8 cellular contexts compared by ENCODE assay signal in genomic region chr19:21604351-21604926, GRCh38.
DNase-seq lines count a peak whose midpoint lies in the region; TF ChIP-seq lines count a peak whose summit lies in the region.

No MANE protein-coding gene starts in this region.

- peaks cover 22% of the 10 kb centered on the region for H3K4me1 ChIP-seq in parathyroid adenoma

- no peaks in the 10 kb centered on the region for H3K9me3 ChIP-seq in parathyroid adenoma (ENCODE audit: control insufficient read depth, low read length)

- H3K79me2 ChIP-seq in parathyroid adenoma = no peaks in the 10 kb centered on the region

- peak overlapping the region; percentile 83 for H3K4me2 ChIP-seq in parathyroid adenoma (ENCODE audit: low read length)

- intact Hi-C loops in head of caudate nucleus (cut with DNase I) = no loop called here

- peak overlapping the region; percentile 91 for H2AFZ ChIP-seq in parathyroid adenoma

- H3K9ac ChIP-seq in parathyroid adenoma = no peak overlapping the region

- no peaks in the 10 kb centered on the region for H3K27me3 ChIP-seq in parathyroid adenoma (ENCODE audit: control insufficient read depth, insufficient read depth, low read length)

- TF ChIP-seq CTCF in foreskin fibroblast (IDR thresholded peaks at IDR 0.05; ENCODE audit: low read depth, low read length) (no peak), parathyroid adenoma (IDR thresholded peaks at IDR 0.05) (no peak)

- H3K4me3 ChIP-seq in foreskin fibroblast (ENCODE audit: low read depth in 1 of 2, low read length in 2 of 2) = peak overlapping the region; percentile 43 to 58
- H3K4me3 ChIP-seq in parathyroid adenoma (ENCODE audit: low read depth, low read length) = peak overlapping the region; percentile 50

- peak overlapping the region; percentile 82 for H3K27ac ChIP-seq in parathyroid adenoma

- H3K36me3 ChIP-seq in parathyroid adenoma (ENCODE audit: control insufficient read depth, insufficient read depth, low read length) = no peaks in the 10 kb centered on the region

- DNase-seq in stimulated activated CD4-positive, alpha-beta T cell treated with anti-CD3 and anti-CD28 coated beads, Interleukin-15, amount 100 ng/mL, for 24 hours = peak; percentile 9
- DNase-seq in stimulated activated CD4-positive, alpha-beta T cell treated with anti-CD3 and anti-CD28 coated beads, Interleukin-1b, Interleukin-23, amount 100 ng/mL, for 48 hours = no peak
- DNase-seq in UCSD-AML1 (lab: John Stamatoyannopoulos, UW; ENCODE audit: unreplicated experiment) (peak; percentile 14), foreskin fibroblast (peak in 1 of 2 donors; percentile 29), head of caudate nucleus (no peak), NCI-H146 treated with DMSO at 0.1 percent for 48 hours (lab: John Stamatoyannopoulos, UW; ENCODE audit: unreplicated experiment) (no peak)
- no peak for DNase-seq in stimulated activated CD4-positive, alpha-beta T cell treated with anti-CD3 and anti-CD28 coated beads, Interleukin-2, amount 100 ng/mL, for 24 hours

Comparison
In these comparisons a context has a peak if more than half of its experiments do, and no peak if none do; other contexts are left out.
1. DNase-seq: peak in stimulated activated CD4-positive, alpha-beta T cell treated with anti-CD3 and anti-CD28 coated beads, Interleukin-15, amount 100 ng/mL, for 24 hours (single experiment) and UCSD-AML1 (single experiment); none in stimulated activated CD4-positive, alpha-beta T cell treated with anti-CD3 and anti-CD28 coated beads, Interleukin-1b, Interleukin-23, amount 100 ng/mL, for 48 hours (single experiment), stimulated activated CD4-positive, alpha-beta T cell treated with anti-CD3 and anti-CD28 coated beads, Interleukin-2, amount 100 ng/mL, for 24 hours (0 of 2), head of caudate nucleus (0 of 42) and NCI-H146 treated with DMSO at 0.1 percent for 48 hours (single experiment).